In genomic region chr11:36119300-36119699, GRCh38 we compare ENCODE assay signal across 1 cellular context.
TF ChIP-seq lines count a peak whose summit lies in the region.

No MANE protein-coding gene starts in this region.

TF ChIP-seq in SK-N-SH, 30 proteins besides CTCF, POLR2A, EP300 and RAD21 (continued from another document):
- TF ChIP-seq POLR2AphosphoS5 (IDR thresholded peaks at IDR 0.05; ENCODE audit: low read depth, low read length) = no peak
- TF ChIP-seq PBX3 (IDR thresholded peaks at IDR 0.05) = no peak
TF ChIP-seq in SK-N-SH: peak in this region for 0.
